1 cellular context compared by ENCODE assay signal in the genomic region with DNA sequence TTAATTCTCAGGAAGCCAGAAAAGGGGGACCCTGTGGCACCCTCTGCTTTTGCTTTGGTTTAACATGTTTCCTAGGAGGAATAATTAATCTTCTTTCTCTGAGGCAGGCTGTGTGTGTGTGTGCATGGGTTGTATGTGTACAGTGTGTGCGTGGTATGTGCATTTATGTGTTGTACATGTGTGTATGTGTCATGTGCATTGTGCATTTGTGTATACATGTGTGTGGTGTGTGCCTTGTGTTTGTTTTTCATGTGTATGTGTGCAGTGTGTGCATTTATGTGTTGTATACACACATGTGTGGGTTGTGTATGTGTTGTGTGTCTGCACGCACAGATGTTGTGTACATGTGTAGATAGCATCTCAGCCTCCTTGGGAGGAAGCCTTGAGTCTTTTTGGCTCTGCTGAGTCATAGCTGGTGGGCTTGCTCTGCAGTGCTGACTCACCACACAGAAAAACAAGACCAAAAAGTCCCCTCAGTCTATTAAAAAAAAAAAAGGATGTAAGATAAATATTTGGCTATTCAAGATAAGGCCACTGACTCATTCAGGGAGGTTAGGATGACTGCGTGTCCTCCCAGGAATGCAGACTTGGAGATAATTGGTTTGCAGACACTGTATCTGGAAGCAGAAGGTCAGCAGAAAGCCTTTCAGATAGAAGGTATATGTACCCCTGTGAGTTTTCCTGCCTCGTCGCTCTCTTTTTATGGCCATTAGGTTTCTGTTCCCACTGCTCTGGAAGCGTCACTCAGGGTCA.
TF ChIP-seq lines count a peak whose summit lies in the region.

No MANE protein-coding gene starts in this region.

TF ChIP-seq in K562, 482 proteins besides CTCF, POLR2A, EP300 and RAD21 (continued from another document and continues in another):
- TF ChIP-seq, protein P1, sequence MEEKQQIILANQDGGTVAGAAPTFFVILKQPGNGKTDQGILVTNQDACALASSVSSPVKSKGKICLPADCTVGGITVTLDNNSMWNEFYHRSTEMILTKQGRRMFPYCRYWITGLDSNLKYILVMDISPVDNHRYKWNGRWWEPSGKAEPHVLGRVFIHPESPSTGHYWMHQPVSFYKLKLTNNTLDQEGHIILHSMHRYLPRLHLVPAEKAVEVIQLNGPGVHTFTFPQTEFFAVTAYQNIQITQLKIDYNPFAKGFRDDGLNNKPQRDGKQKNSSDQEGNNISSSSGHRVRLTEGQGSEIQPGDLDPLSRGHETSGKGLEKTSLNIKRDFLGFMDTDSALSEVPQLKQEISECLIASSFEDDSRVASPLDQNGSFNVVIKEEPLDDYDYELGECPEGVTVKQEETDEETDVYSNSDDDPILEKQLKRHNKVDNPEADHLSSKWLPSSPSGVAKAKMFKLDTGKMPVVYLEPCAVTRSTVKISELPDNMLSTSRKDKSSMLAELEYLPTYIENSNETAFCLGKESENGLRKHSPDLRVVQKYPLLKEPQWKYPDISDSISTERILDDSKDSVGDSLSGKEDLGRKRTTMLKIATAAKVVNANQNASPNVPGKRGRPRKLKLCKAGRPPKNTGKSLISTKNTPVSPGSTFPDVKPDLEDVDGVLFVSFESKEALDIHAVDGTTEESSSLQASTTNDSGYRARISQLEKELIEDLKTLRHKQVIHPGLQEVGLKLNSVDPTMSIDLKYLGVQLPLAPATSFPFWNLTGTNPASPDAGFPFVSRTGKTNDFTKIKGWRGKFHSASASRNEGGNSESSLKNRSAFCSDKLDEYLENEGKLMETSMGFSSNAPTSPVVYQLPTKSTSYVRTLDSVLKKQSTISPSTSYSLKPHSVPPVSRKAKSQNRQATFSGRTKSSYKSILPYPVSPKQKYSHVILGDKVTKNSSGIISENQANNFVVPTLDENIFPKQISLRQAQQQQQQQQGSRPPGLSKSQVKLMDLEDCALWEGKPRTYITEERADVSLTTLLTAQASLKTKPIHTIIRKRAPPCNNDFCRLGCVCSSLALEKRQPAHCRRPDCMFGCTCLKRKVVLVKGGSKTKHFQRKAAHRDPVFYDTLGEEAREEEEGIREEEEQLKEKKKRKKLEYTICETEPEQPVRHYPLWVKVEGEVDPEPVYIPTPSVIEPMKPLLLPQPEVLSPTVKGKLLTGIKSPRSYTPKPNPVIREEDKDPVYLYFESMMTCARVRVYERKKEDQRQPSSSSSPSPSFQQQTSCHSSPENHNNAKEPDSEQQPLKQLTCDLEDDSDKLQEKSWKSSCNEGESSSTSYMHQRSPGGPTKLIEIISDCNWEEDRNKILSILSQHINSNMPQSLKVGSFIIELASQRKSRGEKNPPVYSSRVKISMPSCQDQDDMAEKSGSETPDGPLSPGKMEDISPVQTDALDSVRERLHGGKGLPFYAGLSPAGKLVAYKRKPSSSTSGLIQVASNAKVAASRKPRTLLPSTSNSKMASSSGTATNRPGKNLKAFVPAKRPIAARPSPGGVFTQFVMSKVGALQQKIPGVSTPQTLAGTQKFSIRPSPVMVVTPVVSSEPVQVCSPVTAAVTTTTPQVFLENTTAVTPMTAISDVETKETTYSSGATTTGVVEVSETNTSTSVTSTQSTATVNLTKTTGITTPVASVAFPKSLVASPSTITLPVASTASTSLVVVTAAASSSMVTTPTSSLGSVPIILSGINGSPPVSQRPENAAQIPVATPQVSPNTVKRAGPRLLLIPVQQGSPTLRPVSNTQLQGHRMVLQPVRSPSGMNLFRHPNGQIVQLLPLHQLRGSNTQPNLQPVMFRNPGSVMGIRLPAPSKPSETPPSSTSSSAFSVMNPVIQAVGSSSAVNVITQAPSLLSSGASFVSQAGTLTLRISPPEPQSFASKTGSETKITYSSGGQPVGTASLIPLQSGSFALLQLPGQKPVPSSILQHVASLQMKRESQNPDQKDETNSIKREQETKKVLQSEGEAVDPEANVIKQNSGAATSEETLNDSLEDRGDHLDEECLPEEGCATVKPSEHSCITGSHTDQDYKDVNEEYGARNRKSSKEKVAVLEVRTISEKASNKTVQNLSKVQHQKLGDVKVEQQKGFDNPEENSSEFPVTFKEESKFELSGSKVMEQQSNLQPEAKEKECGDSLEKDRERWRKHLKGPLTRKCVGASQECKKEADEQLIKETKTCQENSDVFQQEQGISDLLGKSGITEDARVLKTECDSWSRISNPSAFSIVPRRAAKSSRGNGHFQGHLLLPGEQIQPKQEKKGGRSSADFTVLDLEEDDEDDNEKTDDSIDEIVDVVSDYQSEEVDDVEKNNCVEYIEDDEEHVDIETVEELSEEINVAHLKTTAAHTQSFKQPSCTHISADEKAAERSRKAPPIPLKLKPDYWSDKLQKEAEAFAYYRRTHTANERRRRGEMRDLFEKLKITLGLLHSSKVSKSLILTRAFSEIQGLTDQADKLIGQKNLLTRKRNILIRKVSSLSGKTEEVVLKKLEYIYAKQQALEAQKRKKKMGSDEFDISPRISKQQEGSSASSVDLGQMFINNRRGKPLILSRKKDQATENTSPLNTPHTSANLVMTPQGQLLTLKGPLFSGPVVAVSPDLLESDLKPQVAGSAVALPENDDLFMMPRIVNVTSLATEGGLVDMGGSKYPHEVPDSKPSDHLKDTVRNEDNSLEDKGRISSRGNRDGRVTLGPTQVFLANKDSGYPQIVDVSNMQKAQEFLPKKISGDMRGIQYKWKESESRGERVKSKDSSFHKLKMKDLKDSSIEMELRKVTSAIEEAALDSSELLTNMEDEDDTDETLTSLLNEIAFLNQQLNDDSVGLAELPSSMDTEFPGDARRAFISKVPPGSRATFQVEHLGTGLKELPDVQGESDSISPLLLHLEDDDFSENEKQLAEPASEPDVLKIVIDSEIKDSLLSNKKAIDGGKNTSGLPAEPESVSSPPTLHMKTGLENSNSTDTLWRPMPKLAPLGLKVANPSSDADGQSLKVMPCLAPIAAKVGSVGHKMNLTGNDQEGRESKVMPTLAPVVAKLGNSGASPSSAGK (IDR thresholded peaks at IDR 0.05), result no peak
- peak; percentile 85 for TF ChIP-seq NCOA1 (IDR thresholded peaks at IDR 0.05; ENCODE audit: low read depth)
- peak; percentile 98 for TF ChIP-seq HLTF (IDR thresholded peaks at IDR 0.05)
- TF ChIP-seq ZFPM2 (CRISPR knock-in tag; IDR thresholded peaks at IDR 0.05), result no peak
- TF ChIP-seq L3MBTL2 (IDR thresholded peaks at IDR 0.05), result peak; percentile 52
- peak; percentile 99 for TF ChIP-seq CTBP1 (IDR thresholded peaks at IDR 0.05; ENCODE audit: borderline replicate concordance)
- peak; percentile 69 for TF ChIP-seq TRIM28 (IDR thresholded peaks at IDR 0.05)
- TF ChIP-seq ZNF263 (CRISPR knock-in tag; IDR thresholded peaks at IDR 0.05; ENCODE audit: borderline replicate concordance), result peak; percentile 75; the same call in 1 of the 2 replicates
- no peak for TF ChIP-seq ELF2 (CRISPR knock-in tag; IDR thresholded peaks at IDR 0.05)
- TF ChIP-seq ETV6 (IDR thresholded peaks at IDR 0.05; ENCODE audit: borderline replicate concordance in 1 of 2, low read depth in 2 of 2, low read length in 1 of 2), result peak in 1 of 2 experiments; percentile 70; a peak in 1 of 4 replicates
- no peak for TF ChIP-seq ETV6 (CRISPR knock-in tag; IDR thresholded peaks at IDR 0.05; ENCODE audit: borderline replicate concordance)
- no peak for TF ChIP-seq PTBP1 (IDR thresholded peaks at IDR 0.05; ENCODE audit: low read depth, low read length)
- peak; percentile 91 for TF ChIP-seq MBD2 (IDR thresholded peaks at IDR 0.05; ENCODE audit: borderline replicate concordance, low read depth)
- TF ChIP-seq, protein P2, sequence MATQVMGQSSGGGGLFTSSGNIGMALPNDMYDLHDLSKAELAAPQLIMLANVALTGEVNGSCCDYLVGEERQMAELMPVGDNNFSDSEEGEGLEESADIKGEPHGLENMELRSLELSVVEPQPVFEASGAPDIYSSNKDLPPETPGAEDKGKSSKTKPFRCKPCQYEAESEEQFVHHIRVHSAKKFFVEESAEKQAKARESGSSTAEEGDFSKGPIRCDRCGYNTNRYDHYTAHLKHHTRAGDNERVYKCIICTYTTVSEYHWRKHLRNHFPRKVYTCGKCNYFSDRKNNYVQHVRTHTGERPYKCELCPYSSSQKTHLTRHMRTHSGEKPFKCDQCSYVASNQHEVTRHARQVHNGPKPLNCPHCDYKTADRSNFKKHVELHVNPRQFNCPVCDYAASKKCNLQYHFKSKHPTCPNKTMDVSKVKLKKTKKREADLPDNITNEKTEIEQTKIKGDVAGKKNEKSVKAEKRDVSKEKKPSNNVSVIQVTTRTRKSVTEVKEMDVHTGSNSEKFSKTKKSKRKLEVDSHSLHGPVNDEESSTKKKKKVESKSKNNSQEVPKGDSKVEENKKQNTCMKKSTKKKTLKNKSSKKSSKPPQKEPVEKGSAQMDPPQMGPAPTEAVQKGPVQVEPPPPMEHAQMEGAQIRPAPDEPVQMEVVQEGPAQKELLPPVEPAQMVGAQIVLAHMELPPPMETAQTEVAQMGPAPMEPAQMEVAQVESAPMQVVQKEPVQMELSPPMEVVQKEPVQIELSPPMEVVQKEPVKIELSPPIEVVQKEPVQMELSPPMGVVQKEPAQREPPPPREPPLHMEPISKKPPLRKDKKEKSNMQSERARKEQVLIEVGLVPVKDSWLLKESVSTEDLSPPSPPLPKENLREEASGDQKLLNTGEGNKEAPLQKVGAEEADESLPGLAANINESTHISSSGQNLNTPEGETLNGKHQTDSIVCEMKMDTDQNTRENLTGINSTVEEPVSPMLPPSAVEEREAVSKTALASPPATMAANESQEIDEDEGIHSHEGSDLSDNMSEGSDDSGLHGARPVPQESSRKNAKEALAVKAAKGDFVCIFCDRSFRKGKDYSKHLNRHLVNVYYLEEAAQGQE (CRISPR knock-in tag; IDR thresholded peaks at IDR 0.05; ENCODE audit: low read depth), result 0 out of 2 replicates have a peak, but pooled peaks have one; percentile 8
- TF ChIP-seq NR2C1 (IDR thresholded peaks at IDR 0.05), result peak; percentile 29; the same call in 1 of the 2 replicates
- no peak for TF ChIP-seq NR2C1 (tag; IDR thresholded peaks at IDR 0.05)
- TF ChIP-seq FOXJ2 (tag; IDR thresholded peaks at IDR 0.05), result peak; percentile 86
- TF ChIP-seq DMBX1 (CRISPR knock-in tag; IDR thresholded peaks at IDR 0.05; ENCODE audit: borderline replicate concordance), result peak; percentile 48; the same call in 1 of the 2 replicates
- TF ChIP-seq TBL1XR1 (IDR thresholded peaks at IDR 0.05; ENCODE audit: low read length in 2 of 2), result peak; percentile 88 to 98; a peak in 3 of 4 replicates
- peak in 1 of 2 experiments; percentile 85; a peak in 2 of 4 replicates for TF ChIP-seq SRF (CRISPR knock-in tag; IDR thresholded peaks at IDR 0.05)
- TF ChIP-seq MIER1 (IDR thresholded peaks at IDR 0.05; ENCODE audit: low read depth), result peak; percentile 73; the same call in 1 of the 2 replicates
- TF ChIP-seq CSDE1 (IDR thresholded peaks at IDR 0.05), result no peak
- TF ChIP-seq FOXK2 (conservative IDR thresholded peaks at IDR 0.05 in 1 of 2, IDR thresholded peaks at IDR 0.05 in 1 of 2; ENCODE audit: low read depth in 2 of 2), result peak; percentile 97 to 99
- peak; percentile 99 for TF ChIP-seq BACH1 (tag; IDR thresholded peaks at IDR 0.05)
- TF ChIP-seq ZNF384 (IDR thresholded peaks at IDR 0.05; ENCODE audit: low read depth, low read length), result peak; percentile 98
- peak; percentile 74 for TF ChIP-seq SP1 (CRISPR knock-in tag; IDR thresholded peaks at IDR 0.05)
- TF ChIP-seq TAL1 (IDR thresholded peaks at IDR 0.05), result peak; percentile 81
- TF ChIP-seq ARID1B (IDR thresholded peaks at IDR 0.05), result peak; percentile 98
- peak; percentile 100 for TF ChIP-seq DPF2 (IDR thresholded peaks at IDR 0.05)
- TF ChIP-seq SMARCE1 (IDR thresholded peaks at IDR 0.05), result peak; percentile 100
- no peak for TF ChIP-seq ZNF253 (CRISPR knock-in tag; conservative IDR thresholded peaks at IDR 0.05)
- peak; percentile 60 for TF ChIP-seq ASH1L (IDR thresholded peaks at IDR 0.05; ENCODE audit: borderline replicate concordance, low read depth, partially characterized antibody)
- TF ChIP-seq CXXC5 (CRISPR knock-in tag; IDR thresholded peaks at IDR 0.05), result peak; percentile 80
- peak; percentile 98 for TF ChIP-seq JUNB (CRISPR knock-in tag; conservative IDR thresholded peaks at IDR 0.05)
- TF ChIP-seq ELF1 (tag; IDR thresholded peaks at IDR 0.05), result peak; percentile 35; the same call in 1 of the 2 replicates
- peak; percentile 95 for TF ChIP-seq CBFA2T3 (IDR thresholded peaks at IDR 0.05)
- TF ChIP-seq RBM17 (IDR thresholded peaks at IDR 0.05; ENCODE audit: borderline replicate concordance, low read depth, low read length), result no peak
- peak; percentile 95 for TF ChIP-seq TEAD4 (IDR thresholded peaks at IDR 0.05; ENCODE audit: low read length)
- TF ChIP-seq TEAD4 (CRISPR knock-in tag; IDR thresholded peaks at IDR 0.05; ENCODE audit: borderline replicate concordance), result peak; percentile 96; the same call in 1 of the 2 replicates
- TF ChIP-seq, protein P3, sequence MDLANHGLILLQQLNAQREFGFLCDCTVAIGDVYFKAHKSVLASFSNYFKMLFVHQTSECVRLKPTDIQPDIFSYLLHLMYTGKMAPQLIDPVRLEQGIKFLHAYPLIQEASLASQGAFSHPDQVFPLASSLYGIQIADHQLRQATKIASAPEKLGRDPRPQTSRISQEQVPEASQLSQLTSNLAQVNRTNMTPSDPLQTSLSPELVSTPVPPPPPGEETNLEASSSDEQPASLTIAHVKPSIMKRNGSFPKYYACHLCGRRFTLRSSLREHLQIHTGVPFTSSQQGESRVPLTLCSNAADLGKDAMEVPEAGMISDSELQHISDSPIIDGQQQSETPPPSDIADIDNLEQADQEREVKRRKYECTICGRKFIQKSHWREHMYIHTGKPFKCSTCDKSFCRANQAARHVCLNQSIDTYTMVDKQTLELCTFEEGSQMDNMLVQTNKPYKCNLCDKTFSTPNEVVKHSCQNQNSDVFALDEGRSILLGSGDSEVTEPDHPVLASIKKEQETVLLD (IDR thresholded peaks at IDR 0.05), result peak; percentile 85
- no peak for TF ChIP-seq ZNF780A (CRISPR knock-in tag; IDR thresholded peaks at IDR 0.05)
- TF ChIP-seq MECOM (CRISPR knock-in tag; IDR thresholded peaks at IDR 0.05), result peak; percentile 88
- TF ChIP-seq, protein P4, sequence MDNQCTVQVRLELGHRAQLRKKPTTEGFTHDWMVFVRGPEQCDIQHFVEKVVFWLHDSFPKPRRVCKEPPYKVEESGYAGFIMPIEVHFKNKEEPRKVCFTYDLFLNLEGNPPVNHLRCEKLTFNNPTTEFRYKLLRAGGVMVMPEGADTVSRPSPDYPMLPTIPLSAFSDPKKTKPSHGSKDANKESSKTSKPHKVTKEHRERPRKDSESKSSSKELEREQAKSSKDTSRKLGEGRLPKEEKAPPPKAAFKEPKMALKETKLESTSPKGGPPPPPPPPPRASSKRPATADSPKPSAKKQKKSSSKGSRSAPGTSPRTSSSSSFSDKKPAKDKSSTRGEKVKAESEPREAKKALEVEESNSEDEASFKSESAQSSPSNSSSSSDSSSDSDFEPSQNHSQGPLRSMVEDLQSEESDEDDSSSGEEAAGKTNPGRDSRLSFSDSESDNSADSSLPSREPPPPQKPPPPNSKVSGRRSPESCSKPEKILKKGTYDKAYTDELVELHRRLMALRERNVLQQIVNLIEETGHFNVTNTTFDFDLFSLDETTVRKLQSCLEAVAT (IDR thresholded peaks at IDR 0.05), result peak; percentile 90 to 96
- no peak for TF ChIP-seq SREBF2 (CRISPR knock-in tag; IDR thresholded peaks at IDR 0.05)
- no peak for TF ChIP-seq RFX5 (IDR thresholded peaks at IDR 0.05; ENCODE audit: low read depth, low read length)
- TF ChIP-seq MTA3 (IDR thresholded peaks at IDR 0.05; ENCODE audit: borderline replicate concordance), result peak; percentile 96
- peak; percentile 84 for TF ChIP-seq EP400 (IDR thresholded peaks at IDR 0.05)
